ENCODE assay signal across 1 cellular context in the genomic region with DNA sequence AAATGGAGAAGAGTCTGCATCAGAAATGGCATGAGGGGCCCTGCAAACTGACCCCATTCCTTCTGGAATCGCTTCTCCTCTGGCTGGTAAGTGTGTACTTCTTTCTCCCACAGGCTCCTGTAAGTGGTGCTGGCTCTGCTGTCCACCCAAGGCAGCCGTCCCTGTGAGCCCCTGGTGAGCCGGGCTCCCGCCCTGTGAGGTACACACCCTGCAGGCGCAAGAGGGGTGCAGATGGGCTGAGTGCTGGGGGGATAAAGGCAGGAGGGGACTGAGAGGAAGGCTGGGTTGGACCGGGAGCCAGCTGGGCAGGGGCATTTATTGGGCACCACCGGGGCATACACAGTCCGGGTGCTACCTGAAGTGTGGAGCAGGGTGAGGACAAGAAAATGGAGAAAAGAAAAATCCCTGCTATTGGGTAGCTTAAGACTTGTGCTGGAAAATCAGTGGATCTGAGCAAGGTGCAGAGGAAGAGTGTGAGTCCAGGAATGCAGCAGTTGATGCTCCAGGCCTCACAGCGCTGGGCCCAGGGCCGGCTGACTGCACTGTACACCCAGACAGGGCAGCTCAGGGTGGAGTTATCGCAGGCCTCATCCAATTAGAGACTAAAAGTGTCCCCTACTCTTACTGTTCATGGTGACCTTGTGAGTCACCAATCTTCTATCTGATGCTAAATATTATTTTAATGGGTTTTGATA.
TF ChIP-seq lines count a peak whose summit lies in the region.

No MANE protein-coding gene starts in this region.

TF ChIP-seq in HepG2, 621 proteins besides CTCF, POLR2A, EP300 and RAD21 (continued from another document):
- TF ChIP-seq, protein P1, sequence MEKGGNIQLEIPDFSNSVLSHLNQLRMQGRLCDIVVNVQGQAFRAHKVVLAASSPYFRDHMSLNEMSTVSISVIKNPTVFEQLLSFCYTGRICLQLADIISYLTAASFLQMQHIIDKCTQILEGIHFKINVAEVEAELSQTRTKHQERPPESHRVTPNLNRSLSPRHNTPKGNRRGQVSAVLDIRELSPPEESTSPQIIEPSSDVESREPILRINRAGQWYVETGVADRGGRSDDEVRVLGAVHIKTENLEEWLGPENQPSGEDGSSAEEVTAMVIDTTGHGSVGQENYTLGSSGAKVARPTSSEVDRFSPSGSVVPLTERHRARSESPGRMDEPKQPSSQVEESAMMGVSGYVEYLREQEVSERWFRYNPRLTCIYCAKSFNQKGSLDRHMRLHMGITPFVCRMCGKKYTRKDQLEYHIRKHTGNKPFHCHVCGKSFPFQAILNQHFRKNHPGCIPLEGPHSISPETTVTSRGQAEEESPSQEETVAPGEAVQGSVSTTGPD (CRISPR knock-in tag; IDR thresholded peaks at IDR 0.05): no peak
- TF ChIP-seq TRIM24 (CRISPR knock-in tag; IDR thresholded peaks at IDR 0.05): no peak
- TF ChIP-seq SP1 (IDR thresholded peaks at IDR 0.05): no peak
- TF ChIP-seq SP1 (CRISPR knock-in tag; IDR thresholded peaks at IDR 0.05): no peak
- TF ChIP-seq ZNF543 (CRISPR knock-in tag; IDR thresholded peaks at IDR 0.05): no peak
TF ChIP-seq in HepG2: peak in this region for 0.
